1 cellular context compared by ENCODE assay signal in the genomic region with DNA sequence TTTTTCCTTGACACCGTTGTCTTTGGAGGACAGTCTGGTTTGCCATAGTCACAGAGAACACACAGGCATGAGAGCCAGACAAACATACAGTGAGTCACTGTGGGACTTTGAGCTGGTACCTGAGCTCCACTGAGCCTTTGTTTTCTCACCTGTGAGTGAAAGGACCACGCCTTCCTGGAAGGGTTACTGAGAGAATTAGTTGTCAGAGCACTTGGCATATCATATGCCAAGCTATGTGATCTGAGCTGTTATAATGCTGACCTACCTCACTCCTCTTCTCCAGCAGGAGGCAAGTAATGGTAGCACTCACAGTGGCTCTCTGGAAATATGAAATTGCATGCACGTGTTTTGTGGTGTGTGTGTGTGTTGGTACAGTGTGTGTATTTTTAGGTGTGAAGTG.
TF ChIP-seq lines count a peak whose summit lies in the region.

No MANE protein-coding gene starts in this region.

TF ChIP-seq in HepG2, 621 proteins besides CTCF, POLR2A, EP300 and RAD21 (continued from another document):
- TF ChIP-seq, protein P1, sequence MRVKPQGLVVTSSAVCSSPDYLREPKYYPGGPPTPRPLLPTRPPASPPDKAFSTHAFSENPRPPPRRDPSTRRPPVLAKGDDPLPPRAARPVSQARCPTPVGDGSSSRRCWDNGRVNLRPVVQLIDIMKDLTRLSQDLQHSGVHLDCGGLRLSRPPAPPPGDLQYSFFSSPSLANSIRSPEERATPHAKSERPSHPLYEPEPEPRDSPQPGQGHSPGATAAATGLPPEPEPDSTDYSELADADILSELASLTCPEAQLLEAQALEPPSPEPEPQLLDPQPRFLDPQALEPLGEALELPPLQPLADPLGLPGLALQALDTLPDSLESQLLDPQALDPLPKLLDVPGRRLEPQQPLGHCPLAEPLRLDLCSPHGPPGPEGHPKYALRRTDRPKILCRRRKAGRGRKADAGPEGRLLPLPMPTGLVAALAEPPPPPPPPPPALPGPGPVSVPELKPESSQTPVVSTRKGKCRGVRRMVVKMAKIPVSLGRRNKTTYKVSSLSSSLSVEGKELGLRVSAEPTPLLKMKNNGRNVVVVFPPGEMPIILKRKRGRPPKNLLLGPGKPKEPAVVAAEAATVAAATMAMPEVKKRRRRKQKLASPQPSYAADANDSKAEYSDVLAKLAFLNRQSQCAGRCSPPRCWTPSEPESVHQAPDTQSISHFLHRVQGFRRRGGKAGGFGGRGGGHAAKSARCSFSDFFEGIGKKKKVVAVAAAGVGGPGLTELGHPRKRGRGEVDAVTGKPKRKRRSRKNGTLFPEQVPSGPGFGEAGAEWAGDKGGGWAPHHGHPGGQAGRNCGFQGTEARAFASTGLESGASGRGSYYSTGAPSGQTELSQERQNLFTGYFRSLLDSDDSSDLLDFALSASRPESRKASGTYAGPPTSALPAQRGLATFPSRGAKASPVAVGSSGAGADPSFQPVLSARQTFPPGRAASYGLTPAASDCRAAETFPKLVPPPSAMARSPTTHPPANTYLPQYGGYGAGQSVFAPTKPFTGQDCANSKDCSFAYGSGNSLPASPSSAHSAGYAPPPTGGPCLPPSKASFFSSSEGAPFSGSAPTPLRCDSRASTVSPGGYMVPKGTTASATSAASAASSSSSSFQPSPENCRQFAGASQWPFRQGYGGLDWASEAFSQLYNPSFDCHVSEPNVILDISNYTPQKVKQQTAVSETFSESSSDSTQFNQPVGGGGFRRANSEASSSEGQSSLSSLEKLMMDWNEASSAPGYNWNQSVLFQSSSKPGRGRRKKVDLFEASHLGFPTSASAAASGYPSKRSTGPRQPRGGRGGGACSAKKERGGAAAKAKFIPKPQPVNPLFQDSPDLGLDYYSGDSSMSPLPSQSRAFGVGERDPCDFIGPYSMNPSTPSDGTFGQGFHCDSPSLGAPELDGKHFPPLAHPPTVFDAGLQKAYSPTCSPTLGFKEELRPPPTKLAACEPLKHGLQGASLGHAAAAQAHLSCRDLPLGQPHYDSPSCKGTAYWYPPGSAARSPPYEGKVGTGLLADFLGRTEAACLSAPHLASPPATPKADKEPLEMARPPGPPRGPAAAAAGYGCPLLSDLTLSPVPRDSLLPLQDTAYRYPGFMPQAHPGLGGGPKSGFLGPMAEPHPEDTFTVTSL (CRISPR knock-in tag; IDR thresholded peaks at IDR 0.05; ENCODE audit: borderline replicate concordance), result peak; percentile 86
- TF ChIP-seq BHLHE40 (IDR thresholded peaks at IDR 0.05; ENCODE audit: low read length) (peak; percentile 27; the same call in 1 of the 2 replicates), ZEB1 (IDR thresholded peaks at IDR 0.05; ENCODE audit: insufficient replicate concordance, low read depth) (peak; percentile 98), ZNF24 (IDR thresholded peaks at IDR 0.05) (no peak), FOXP1 (IDR thresholded peaks at IDR 0.05) (no peak), FOXP1 (CRISPR knock-in tag; IDR thresholded peaks at IDR 0.05) (peak; percentile 44; the same call in 1 of the 2 replicates), TAF1 (CRISPR knock-in tag; IDR thresholded peaks at IDR 0.05) (no peak), PRPF4 (IDR thresholded peaks at IDR 0.05; ENCODE audit: low read depth, low read length, poor library complexity, severe bottlenecking) (no peak), KAT8 (CRISPR knock-in tag; IDR thresholded peaks at IDR 0.05) (no peak), ZMYM4 (CRISPR knock-in tag; IDR thresholded peaks at IDR 0.05) (no peak), STAG1 (CRISPR knock-in tag; IDR thresholded peaks at IDR 0.05) (peak; percentile 11; the same call in 1 of the 2 replicates), ZNF446 (CRISPR knock-in tag; IDR thresholded peaks at IDR 0.05) (no peak), ZNF292 (CRISPR knock-in tag; IDR thresholded peaks at IDR 0.05; ENCODE audit: borderline replicate concordance, low read depth) (peak; percentile 56; the same call in 1 of the 2 replicates)
- TF ChIP-seq, protein P2, sequence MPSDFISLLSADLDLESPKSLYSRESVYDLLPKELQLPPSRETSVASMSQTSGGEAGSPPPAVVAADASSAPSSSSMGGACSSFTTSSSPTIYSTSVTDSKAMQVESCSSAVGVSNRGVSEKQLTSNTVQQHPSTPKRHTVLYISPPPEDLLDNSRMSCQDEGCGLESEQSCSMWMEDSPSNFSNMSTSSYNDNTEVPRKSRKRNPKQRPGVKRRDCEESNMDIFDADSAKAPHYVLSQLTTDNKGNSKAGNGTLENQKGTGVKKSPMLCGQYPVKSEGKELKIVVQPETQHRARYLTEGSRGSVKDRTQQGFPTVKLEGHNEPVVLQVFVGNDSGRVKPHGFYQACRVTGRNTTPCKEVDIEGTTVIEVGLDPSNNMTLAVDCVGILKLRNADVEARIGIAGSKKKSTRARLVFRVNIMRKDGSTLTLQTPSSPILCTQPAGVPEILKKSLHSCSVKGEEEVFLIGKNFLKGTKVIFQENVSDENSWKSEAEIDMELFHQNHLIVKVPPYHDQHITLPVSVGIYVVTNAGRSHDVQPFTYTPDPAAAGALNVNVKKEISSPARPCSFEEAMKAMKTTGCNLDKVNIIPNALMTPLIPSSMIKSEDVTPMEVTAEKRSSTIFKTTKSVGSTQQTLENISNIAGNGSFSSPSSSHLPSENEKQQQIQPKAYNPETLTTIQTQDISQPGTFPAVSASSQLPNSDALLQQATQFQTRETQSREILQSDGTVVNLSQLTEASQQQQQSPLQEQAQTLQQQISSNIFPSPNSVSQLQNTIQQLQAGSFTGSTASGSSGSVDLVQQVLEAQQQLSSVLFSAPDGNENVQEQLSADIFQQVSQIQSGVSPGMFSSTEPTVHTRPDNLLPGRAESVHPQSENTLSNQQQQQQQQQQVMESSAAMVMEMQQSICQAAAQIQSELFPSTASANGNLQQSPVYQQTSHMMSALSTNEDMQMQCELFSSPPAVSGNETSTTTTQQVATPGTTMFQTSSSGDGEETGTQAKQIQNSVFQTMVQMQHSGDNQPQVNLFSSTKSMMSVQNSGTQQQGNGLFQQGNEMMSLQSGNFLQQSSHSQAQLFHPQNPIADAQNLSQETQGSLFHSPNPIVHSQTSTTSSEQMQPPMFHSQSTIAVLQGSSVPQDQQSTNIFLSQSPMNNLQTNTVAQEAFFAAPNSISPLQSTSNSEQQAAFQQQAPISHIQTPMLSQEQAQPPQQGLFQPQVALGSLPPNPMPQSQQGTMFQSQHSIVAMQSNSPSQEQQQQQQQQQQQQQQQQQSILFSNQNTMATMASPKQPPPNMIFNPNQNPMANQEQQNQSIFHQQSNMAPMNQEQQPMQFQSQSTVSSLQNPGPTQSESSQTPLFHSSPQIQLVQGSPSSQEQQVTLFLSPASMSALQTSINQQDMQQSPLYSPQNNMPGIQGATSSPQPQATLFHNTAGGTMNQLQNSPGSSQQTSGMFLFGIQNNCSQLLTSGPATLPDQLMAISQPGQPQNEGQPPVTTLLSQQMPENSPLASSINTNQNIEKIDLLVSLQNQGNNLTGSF (CRISPR knock-in tag; IDR thresholded peaks at IDR 0.05), result no peak
- TF ChIP-seq, protein P3, sequence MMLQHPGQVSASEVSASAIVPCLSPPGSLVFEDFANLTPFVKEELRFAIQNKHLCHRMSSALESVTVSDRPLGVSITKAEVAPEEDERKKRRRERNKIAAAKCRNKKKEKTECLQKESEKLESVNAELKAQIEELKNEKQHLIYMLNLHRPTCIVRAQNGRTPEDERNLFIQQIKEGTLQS (CRISPR knock-in tag; IDR thresholded peaks at IDR 0.05), result 0 out of 2 replicates have a peak, but pooled peaks have one; percentile 23
TF ChIP-seq in HepG2: peak in this region for 50.
